Comparison of ENCODE assay signal across 6 cellular contexts in the genomic region with DNA sequence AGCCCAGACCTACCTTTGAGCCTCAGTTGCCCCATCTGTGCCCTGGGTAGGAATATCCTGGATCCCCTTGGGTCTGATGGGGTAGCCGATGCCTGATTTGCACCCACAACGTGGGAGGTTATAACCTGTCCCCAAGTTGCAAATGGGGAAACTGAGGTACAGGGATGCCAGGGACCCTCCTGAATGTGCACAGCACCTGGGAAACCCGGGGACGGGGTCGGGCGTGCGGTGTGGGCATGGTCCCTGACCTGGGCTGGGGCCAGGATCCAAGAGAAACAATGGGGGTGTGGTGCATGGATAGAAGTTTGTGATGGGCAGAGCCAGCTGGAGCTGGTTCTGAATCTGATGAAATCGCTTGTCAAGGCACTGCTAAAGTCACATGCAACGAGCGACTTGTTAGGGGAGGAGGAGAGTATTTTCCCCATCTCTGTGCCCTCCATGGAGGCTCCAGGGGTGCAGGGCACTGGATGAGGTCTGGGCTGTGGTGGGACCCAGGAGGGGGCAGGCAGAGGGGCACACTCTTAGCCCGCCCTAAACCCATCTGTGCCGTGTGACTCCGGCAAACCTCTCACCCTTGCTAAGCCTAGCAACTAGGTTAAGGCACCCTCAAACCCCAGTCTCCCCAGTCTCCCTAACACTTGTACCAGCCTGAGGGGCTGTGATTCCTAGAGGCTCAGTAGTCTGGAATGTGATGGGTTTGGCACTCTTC. TPM values are rescaled to one million over a fixed set of nuclear protein-coding genes. Genes with fewer than 3 reads are reported as not detected.
A peak's percentile ranks its signal among the peaks of the same experiment; 100 is the strongest.
DNase-seq lines count a peak whose midpoint lies in the region; ATAC-seq and TF ChIP-seq lines count a peak whose summit lies in the region.

No MANE protein-coding gene starts in this region.

- peak; percentile 47 for DNase-seq in GM04504 (ENCODE audit: low read depth)
- no peak for DNase-seq in brain microvascular endothelial cell
- DNase-seq in immature natural killer cell, result no peak

- TF ChIP-seq CTCF in brain microvascular endothelial cell (IDR thresholded peaks at IDR 0.05; ENCODE audit: low read depth, low read length, missing control alignments), result no peak
- TF ChIP-seq CTCF in nephron (IDR thresholded peaks at IDR 0.05; ENCODE audit: unreplicated experiment in 3 of 3), result no peak

- no peaks in the 10 kb centered on the region for H3K9me3 Mint-ChIP-seq in nephron
- no peaks in the 10 kb centered on the region for H3K9me3 Mint-ChIP-seq in immature natural killer cell

- peak overlapping the region; percentile 78 for H3K4me3 ChIP-seq in brain microvascular endothelial cell (ENCODE audit: low read depth, low read length)

- peaks cover 20% of the 10 kb centered on the region for H3K36me3 ChIP-seq in brain microvascular endothelial cell (replicated peaks)

- H3K36me3 Mint-ChIP-seq in nephron (ENCODE audit: low read depth) (no peaks in the 10 kb centered on the region), immature natural killer cell (peaks cover 0 to 4% (median 0%) of the 10 kb centered on the region in 3 donors)

- no peak overlapping the region for H3K27ac ChIP-seq in brain microvascular endothelial cell

- ATAC-seq in GM21367 (IDR thresholded peaks at IDR 0.05; ENCODE audit: unreplicated experiment), result no peak
- ATAC-seq in HG03457 (IDR thresholded peaks at IDR 0.05; ENCODE audit: unreplicated experiment), result no peak

- peak overlapping the region; percentile 62 to 75 (median 68) for H3K4me3 Mint-ChIP-seq in nephron
- no peak overlapping the region for H3K4me3 Mint-ChIP-seq in immature natural killer cell

- peaks cover 12% of the 10 kb centered on the region for H3K4me1 Mint-ChIP-seq in nephron
- H3K4me1 Mint-ChIP-seq in immature natural killer cell, result peaks cover 14% of the 10 kb centered on the region in 2 donors

- peak overlapping the region in 1 of 3 experiments; percentile 78 for H3K27ac Mint-ChIP-seq in nephron
- H3K27ac Mint-ChIP-seq in immature natural killer cell, result no peak overlapping the region

- in situ Hi-C loops in brain microvascular endothelial cell (cut with HindIII; ENCODE audit: low pct_ligation_motif_present, low sequenced_read_pairs), result no loop called here

- H3K27me3 Mint-ChIP-seq in nephron (ENCODE audit: low read depth) (peaks cover 20% of the 10 kb centered on the region), immature natural killer cell (ENCODE audit: low read depth in 3 of 3) (peaks cover 2 to 18% (median 4%) of the 10 kb centered on the region in 3 donors)

- no peaks in the 10 kb centered on the region for H3K27me3 ChIP-seq in brain microvascular endothelial cell (replicated peaks)

RNA-seq across cellular contexts. Expression of gene GDF15, which starts 0.7 kb away (rescaled TPM):
- polyA plus RNA-seq in immature natural killer cell, result not detected

RNA-seq across cellular contexts. Expression of gene LRRC25, which starts 10.7 kb away (rescaled TPM):
- 10 to 100 TPM in 1 of 3 donors, 1 to 10 TPM in 2; 2.7 to 18.1 (median 7.7) TPM for polyA plus RNA-seq in immature natural killer cell

RNA-seq across cellular contexts. Expression of gene SSBP4, which starts 32.5 kb away (rescaled TPM):
- 100 to 1,000 TPM in 2 of 3 donors, 10 to 100 TPM in 1; 73.5 to 122 (median 107) TPM for polyA plus RNA-seq in immature natural killer cell

RNA-seq across cellular contexts. Expression of gene PGPEP1, which starts 46.3 kb away (rescaled TPM):
- 10 to 100 TPM in 2 of 3 donors, 1 to 10 TPM in 1; 8.2 to 20.6 (median 17.5) TPM for polyA plus RNA-seq in immature natural killer cell

RNA-seq across cellular contexts. Expression of gene ISYNA1, which starts 51.2 kb away (rescaled TPM):
- 10 to 100 TPM; 29.7 to 32.2 (median 31.2) TPM for polyA plus RNA-seq in immature natural killer cell

Comparison
In these comparisons a context has a peak if more than half of its experiments do, and no peak if none do; other contexts are left out.
1. H3K4me3 Mint-ChIP-seq: peak in nephron (3 of 3); none in immature natural killer cell (0 of 5).